Comparison of ENCODE assay signal across 24 cellular contexts in genomic region chr2:164613321-164613982, GRCh38. TPM values are rescaled to one million over a fixed set of nuclear protein-coding genes. Genes with fewer than 3 reads are reported as not detected.
DNase-seq lines count a peak whose midpoint lies in the region; ATAC-seq, FAIRE-seq and TF ChIP-seq lines count a peak whose summit lies in the region.
"Had no signal": no experiment of that assay in that cellular context is flagged by ENCODE, and none has a peak within 500 bp of the region (broad histone marks: within the 10 kb centered on the region; RNA-seq: fewer than 3 reads in every experiment).

No MANE protein-coding gene starts in this region.

- no peak overlapping the region for H3K18ac ChIP-seq in mesenchymal stem cell (ENCODE audit: low read depth in 1 of 2, low read length in 2 of 2)

- no peaks in the 10 kb centered on the region for H4K20me1 ChIP-seq in HepG2 (ENCODE audit: insufficient read depth, low read length)
- H4K20me1 ChIP-seq: BLaER1 treated with 17β-estradiol and CSF1 and Interleukin-3, amounts not matched to agents 10 nM and 100 nM had no signal

- POLR2A ChIA-PET in HepG2 (lab: Yijun Ruan, JAX), result no interaction called here

- H3K4me1 ChIP-seq in HepG2 (ENCODE audit: insufficient read depth, low read length), result peaks cover 13% of the 10 kb centered on the region
- H3K4me1 ChIP-seq in mesenchymal stem cell (ENCODE audit: control insufficient read depth, insufficient read depth, low read depth, low read length), result peaks cover 8% of the 10 kb centered on the region
- H3K4me1 ChIP-seq in upper lobe of right lung, result no peaks in the 10 kb centered on the region
- H3K4me1 ChIP-seq: BE2C; BLaER1 treated with 17β-estradiol and CSF1 and Interleukin-3, amounts not matched to agents 10 nM and 100 nM had no signal

- no peak for TF ChIP-seq POLR2A in HepG2 (IDR thresholded peaks at IDR 0.05; ENCODE audit: insufficient read depth in 1 of 2, low read depth in 2 of 2, low read length in 2 of 2)

- H3K27ac ChIP-seq in HepG2 (ENCODE audit: extremely low read length, insufficient read depth, low read length), result no peak overlapping the region
- H3K27ac ChIP-seq in mesenchymal stem cell (ENCODE audit: low read length, poor library complexity, severe bottlenecking), result no peak overlapping the region
- H3K27ac ChIP-seq in upper lobe of right lung, result no peak overlapping the region
- no peak overlapping the region for H3K27ac ChIP-seq in WERI-Rb-1
- H3K27ac ChIP-seq: A549; BLaER1 treated with 17β-estradiol and CSF1 and Interleukin-3, amounts not matched to agents 10 nM and 100 nM had no signal

- peaks cover 12% of the 10 kb centered on the region for H3K79me1 ChIP-seq in mesenchymal stem cell (replicated peaks; ENCODE audit: low read length, poor library complexity, severe bottlenecking)

- no peak for FAIRE-seq in HepG2 (lab: Jason Lieb, UNC)
- FAIRE-seq: A549, D721Med, GM12891, GM19239 had no signal

- H2BK120ac ChIP-seq in mesenchymal stem cell (ENCODE audit: low read depth, low read length), result no peak overlapping the region

- H2BK15ac ChIP-seq in mesenchymal stem cell (ENCODE audit: low read depth, poor library complexity, severe bottlenecking), result no peak overlapping the region

- intact Hi-C loops in HepG2 (cut with micrococcal nuclease; ENCODE audit: unreplicated experiment), result loop anchor here (1.0 kb wide), 1 partner anchor 8 kb away; the partner anchor contains the start of gene GRB14
- intact Hi-C loops in upper lobe of right lung (cut with DNase I), result no loop called here

- no peaks in the 10 kb centered on the region for H3K79me2 ChIP-seq in HepG2 (ENCODE audit: insufficient read depth, low read length)

- no peak overlapping the region for H3K23ac ChIP-seq in mesenchymal stem cell (ENCODE audit: low read length in 2 of 2)

- CTCF ChIA-PET in HepG2 (lab: Yijun Ruan, JAX; ENCODE audit: low intra/inter-chr PET ratio, low total read pairs), result no interaction called here

- no peak overlapping the region for H2BK5ac ChIP-seq in mesenchymal stem cell (ENCODE audit: low read depth, low read length, poor library complexity, severe bottlenecking)

- in situ Hi-C loops in HepG2 (cut with HindIII; ENCODE audit: extremely low pct_ligation_motif_present, low pct_unique_long_range_greater_than_20kb), result no loop called here

- no peak overlapping the region for H4K91ac ChIP-seq in mesenchymal stem cell (ENCODE audit: low read length)

- H3K9ac ChIP-seq in HepG2 (ENCODE audit: insufficient read depth, low read depth, low read length), result no peak overlapping the region
- H3K9ac ChIP-seq in mesenchymal stem cell (ENCODE audit: low read length), result no peak overlapping the region
- H3K9ac ChIP-seq: BLaER1 treated with 17β-estradiol and CSF1 and Interleukin-3, amounts not matched to agents 10 nM and 100 nM had no signal

- H2AK5ac ChIP-seq in mesenchymal stem cell (ENCODE audit: low read length, severe bottlenecking), result peak overlapping the region; percentile 31

- no peaks in the 10 kb centered on the region for H3K27me3 ChIP-seq in HepG2 (ENCODE audit: control insufficient read depth in 1 of 2, insufficient read depth in 2 of 2, low read length in 2 of 2)
- H3K27me3 ChIP-seq in mesenchymal stem cell (ENCODE audit: control insufficient read depth in 1 of 2, insufficient read depth in 1 of 2, low read length in 2 of 2), result no peaks in the 10 kb centered on the region
- no peaks in the 10 kb centered on the region for H3K27me3 ChIP-seq in upper lobe of right lung
- H3K27me3 ChIP-seq in WERI-Rb-1 (ENCODE audit: insufficient read depth, low read depth, severe bottlenecking), result no peaks in the 10 kb centered on the region
- H3K27me3 ChIP-seq: BE2C; BLaER1 treated with 17β-estradiol and CSF1 and Interleukin-3, amounts not matched to agents 10 nM and 100 nM had no signal

- no peak overlapping the region for H4K8ac ChIP-seq in mesenchymal stem cell (ENCODE audit: low read length)

- H3K4me3 ChIP-seq in HepG2 (replicated peaks in 1 of 3; ENCODE audit: insufficient read depth in 1 of 3, low read depth in 2 of 3, low read length in 3 of 3) (no peak overlapping the region), mesenchymal stem cell (ENCODE audit: insufficient read depth in 1 of 2, low read depth in 1 of 2, low read length in 2 of 2) (no peak overlapping the region), upper lobe of right lung (no peak overlapping the region), WERI-Rb-1 (ENCODE audit: low read depth, low read length) (no peak overlapping the region)
- H3K4me3 ChIP-seq: A549; BLaER1 treated with 17β-estradiol and CSF1 and Interleukin-3, amounts not matched to agents 10 nM and 100 nM; GM23338 had no signal

- H3K14ac ChIP-seq in mesenchymal stem cell (ENCODE audit: low read length in 2 of 2), result no peak overlapping the region

- no peak overlapping the region for H3K4ac ChIP-seq in mesenchymal stem cell (ENCODE audit: low read depth in 1 of 2, low read length in 2 of 2)

- peak; percentile 91 for ATAC-seq in HepG2
- peak; percentile 39 for ATAC-seq in upper lobe of right lung
- no peak for ATAC-seq in HG03095 (IDR thresholded peaks at IDR 0.05; ENCODE audit: unreplicated experiment)
- ATAC-seq: A549, GM23338, HCT116 had no signal

- H3K9me3 ChIP-seq in HepG2 (ENCODE audit: low read length), result no peaks in the 10 kb centered on the region
- no peaks in the 10 kb centered on the region for H3K9me3 ChIP-seq in mesenchymal stem cell (ENCODE audit: control insufficient read depth, low read length)
- no peaks in the 10 kb centered on the region for H3K9me3 ChIP-seq in upper lobe of right lung
- H3K9me3 ChIP-seq in WERI-Rb-1 (ENCODE audit: severe bottlenecking), result no peaks in the 10 kb centered on the region
- H3K9me3 ChIP-seq: A549; BE2C; BLaER1 treated with 17β-estradiol and CSF1 and Interleukin-3, amounts not matched to agents 10 nM and 100 nM had no signal

- TF ChIP-seq CTCF in HepG2 (CRISPR knock-in tag; IDR thresholded peaks at IDR 0.05) (0 out of 2 replicates have a peak, but pooled peaks have one; percentile 3), upper lobe of right lung (IDR thresholded peaks at IDR 0.05) (no peak), WERI-Rb-1 (IDR thresholded peaks at IDR 0.05; ENCODE audit: low read depth, low read length) (no peak)

- DNase-seq in astrocyte of the hippocampus (ENCODE audit: low read depth, low spot score) (peak; percentile 30), HepG2 (ENCODE audit: low spot score) (no peak), mesenchymal stem cell (no peak), upper lobe of right lung (no peak), WERI-Rb-1 (no peak)
- DNase-seq in stimulated activated CD4-positive, alpha-beta T cell treated with anti-CD3 and anti-CD28 coated beads, Interleukin-4, amount 100 ng/mL, for 1 hour, result no peak
- DNase-seq: 8988T; ACHN; AML-193; BE2C; CD4-positive, alpha-beta T cell; CD8-positive, alpha-beta memory T cell; DMS 273 treated with DMSO at 0.1 percent for 48 hours; DMS79 treated with DMSO at 0.1 percent for 48 hours; GF-D8; H9 had no signal

- H3K36me3 ChIP-seq in HepG2 (replicated peaks in 1 of 2; ENCODE audit: control insufficient read depth in 1 of 2, insufficient read depth in 2 of 2, low read length in 2 of 2) (no peaks in the 10 kb centered on the region; a peak in 1 of 5 replicates), mesenchymal stem cell (ENCODE audit: control insufficient read depth in 1 of 2, insufficient read depth in 2 of 2, low read depth in 1 of 2, low read length in 2 of 2) (peaks cover 0 to 10% of the 10 kb centered on the region in 2 experiments), upper lobe of right lung (no peaks in the 10 kb centered on the region), WERI-Rb-1 (no peaks in the 10 kb centered on the region)
- H3K36me3 ChIP-seq: BE2C; BLaER1 treated with 17β-estradiol and CSF1 and Interleukin-3, amounts not matched to agents 10 nM and 100 nM had no signal

- no peak overlapping the region for H2BK12ac ChIP-seq in mesenchymal stem cell (ENCODE audit: low read length in 2 of 2)

- WGBS in HepG2 (ENCODE audit: low lambda C conversion rate), result 90% methylated on average over 1 of the region's 1 CpG
- 94% methylated on average over 1 of the region's 1 CpG for WGBS in mesenchymal stem cell

- no peak for TF ChIP-seq RAD21 in HepG2 (CRISPR knock-in tag; IDR thresholded peaks at IDR 0.05)

- TF ChIP-seq EP300 in HepG2 (IDR thresholded peaks at IDR 0.05; ENCODE audit: low read depth in 2 of 2, low read length in 2 of 2) (no peak), HepG2 (CRISPR knock-in tag; IDR thresholded peaks at IDR 0.05; ENCODE audit: borderline replicate concordance) (no peak)

- H3K4me2 ChIP-seq in HepG2 (ENCODE audit: low read depth, low read length) (no peak overlapping the region), mesenchymal stem cell (ENCODE audit: low read length, poor library complexity, severe bottlenecking) (no peak overlapping the region)
- H3K4me2 ChIP-seq: A549; BLaER1 treated with 17β-estradiol and CSF1 and Interleukin-3, amounts not matched to agents 10 nM and 100 nM; GM23338 had no signal

- no TSS peak for BruUV-seq in HepG2 (replicated peaks; lab: Mats Ljungman, UMichigan)

- H2AFZ ChIP-seq in HepG2 (ENCODE audit: low read length), result no peak overlapping the region
- H2AFZ ChIP-seq in mesenchymal stem cell (ENCODE audit: low read depth, low read length), result no peak overlapping the region
- H2AFZ ChIP-seq: GM23338 had no signal

RNA-seq across cellular contexts. Expression of gene GRB14, which starts 7.8 kb away (rescaled TPM):
- 3.8 and 5.8 TPM in 2 replicates for total RNA-seq in HepG2 (2016; rRNA removed; fragmentation: Illumina TruSeq; extraction: Trizol)
- 3.7 and 3.9 TPM in 2 replicates for total RNA-seq in HepG2 (2016; cell fraction: cytosol; rRNA removed; fragmentation: Illumina TruSeq; extraction: Trizol; ENCODE audit: low read depth)
- total RNA-seq in HepG2 (2016; cell fraction: insoluble cytoplasmic fraction; rRNA removed; fragmentation: Illumina TruSeq; extraction: Trizol), result 5.1 and 5.7 TPM in 2 replicates
- 3.7 and 3.9 TPM in 2 replicates for total RNA-seq in HepG2 (2016; cell fraction: membrane; rRNA removed; fragmentation: Illumina TruSeq; extraction: Trizol)
- 11.0 and 13.3 TPM in 2 replicates for total RNA-seq in HepG2 (2016; cell fraction: nucleus; rRNA removed; fragmentation: Illumina TruSeq; extraction: Trizol)
- polyA plus RNA-seq in HepG2 (2011; rRNA removed), result 3.6 and 4.6 TPM in 2 replicates
- polyA plus RNA-seq in HepG2 (2011; cell fraction: cytosol; rRNA removed), result 1.0 and 1.5 TPM in 2 replicates
- 12.1 and 13.3 TPM in 2 replicates for polyA plus RNA-seq in HepG2 (2011; cell fraction: nucleus; rRNA removed)
- 14.4 and 17.5 TPM in 2 replicates for polyA plus RNA-seq in HepG2 (2012)
- polyA plus RNA-seq in HepG2 (2016; cell fraction: cytosol; fragmentation: Illumina TruSeq; extraction: Trizol; ENCODE audit: low read depth), result 2.5 and 4.3 TPM in 2 replicates
- polyA plus RNA-seq in HepG2 (2016; cell fraction: insoluble cytoplasmic fraction; fragmentation: Illumina TruSeq; extraction: Trizol; ENCODE audit: low read depth), result 4.0 and 4.4 TPM in 2 replicates
- 4.2 and 4.4 TPM in 2 replicates for polyA plus RNA-seq in HepG2 (2016; cell fraction: membrane; fragmentation: Illumina TruSeq; extraction: Trizol; ENCODE audit: low read depth)
- 20.9 and 25.6 TPM in 2 replicates for polyA plus RNA-seq in HepG2 (2016; cell fraction: nucleus; fragmentation: Illumina TruSeq; extraction: Trizol; ENCODE audit: insufficient read depth, low read depth)
- polyA minus RNA-seq in HepG2 (2011; rRNA and poly(A)+ RNA removed; ENCODE audit: low replicate concordance), result 0.80 TPM in 1 of 2 replicates, not detected in the other
- 1.8 and 2.2 TPM in 2 replicates for polyA minus RNA-seq in HepG2 (2011; cell fraction: cytosol; rRNA and poly(A)+ RNA removed)
- polyA minus RNA-seq in HepG2 (2011; cell fraction: nucleus; rRNA and poly(A)+ RNA removed), result 13.3 and 13.4 TPM in 2 replicates
- 0.07 TPM for polyA plus RNA-seq in mesenchymal stem cell (2013, experiment 1 of 2)
- polyA plus RNA-seq in mesenchymal stem cell (2013, experiment 2 of 2), result 0.07 TPM
- total RNA-seq in upper lobe of right lung, result 8.9 TPM
- total RNA-seq: CD4-positive, alpha-beta T cell; CD8-positive, alpha-beta memory T cell had no signal
- polyA plus RNA-seq: CD8-positive, alpha-beta memory T cell had no signal
